ENCODE assay signal across 22 cellular contexts in genomic region chr1:20685739-20686138, GRCh38. TPM values are rescaled to one million over a fixed set of nuclear protein-coding genes. Genes with fewer than 3 reads are reported as not detected.
DNase-seq lines count a peak whose midpoint lies in the region; ATAC-seq and TF ChIP-seq lines count a peak whose summit lies in the region.
"Had no signal": no experiment of that assay in that cellular context is flagged by ENCODE, and none has a peak within 500 bp of the region (broad histone marks: within the 10 kb centered on the region; RNA-seq: fewer than 3 reads in every experiment).

No MANE protein-coding gene starts in this region.

- H3K9me3 ChIP-seq in heart right ventricle = no peaks in the 10 kb centered on the region
- no peaks in the 10 kb centered on the region for H3K9me3 ChIP-seq in left lung
- H3K9me3 ChIP-seq in sigmoid colon = no peaks in the 10 kb centered on the region
- H3K9me3 ChIP-seq: A549, SK-N-SH had no signal

- H3K27me3 ChIP-seq in heart right ventricle (no peaks in the 10 kb centered on the region), left lung (no peaks in the 10 kb centered on the region), sigmoid colon (no peaks in the 10 kb centered on the region)

- no peak for TF ChIP-seq CTCF in heart right ventricle (IDR thresholded peaks at IDR 0.05)
- TF ChIP-seq CTCF in left lung (IDR thresholded peaks at IDR 0.05) = no peak
- TF ChIP-seq CTCF in sigmoid colon (IDR thresholded peaks at IDR 0.05) = no peak

- peaks cover 0 to 7% (median 0%) of the 10 kb centered on the region in 9 donors for H3K36me3 ChIP-seq in heart right ventricle
- H3K36me3 ChIP-seq in left lung = no peaks in the 10 kb centered on the region
- H3K36me3 ChIP-seq in sigmoid colon = no peaks in the 10 kb centered on the region

- H3K4me3 Mint-ChIP-seq in natural killer cell treated with Interleukin-12 subunit alpha and Interleukin-12 subunit beta and Interleukin-15 and Interleukin-18, amount 100 ng/mL, for 72 hours = no peak overlapping the region
- H3K4me3 Mint-ChIP-seq in T-helper 2 cell treated with Interferon-gamma antibody and Interleukin-4, amounts not matched to agents 5 μg/mL and 100 μg/mL, for 36 hours = no peak overlapping the region
- no peak overlapping the region for H3K4me3 Mint-ChIP-seq in activated naive CD4-positive, alpha-beta T cell treated with anti-CD3 and anti-CD28 coated beads for 36 hours
- H3K4me3 Mint-ChIP-seq: central memory CD8-positive, alpha-beta T cell had no signal

- no peaks in the 10 kb centered on the region for H3K36me3 Mint-ChIP-seq in natural killer cell treated with Interleukin-12 subunit alpha and Interleukin-12 subunit beta and Interleukin-15 and Interleukin-18, amount 100 ng/mL, for 72 hours
- H3K36me3 Mint-ChIP-seq in T-helper 2 cell treated with Interferon-gamma antibody and Interleukin-4, amounts not matched to agents 5 μg/mL and 100 μg/mL, for 36 hours (ENCODE audit: low read depth) = no peaks in the 10 kb centered on the region
- H3K36me3 Mint-ChIP-seq in activated naive CD4-positive, alpha-beta T cell treated with anti-CD3 and anti-CD28 coated beads for 36 hours (ENCODE audit: low read depth) = no peaks in the 10 kb centered on the region

- H3K9me3 Mint-ChIP-seq in natural killer cell treated with Interleukin-12 subunit alpha and Interleukin-12 subunit beta and Interleukin-15 and Interleukin-18, amount 100 ng/mL, for 72 hours = no peaks in the 10 kb centered on the region
- no peaks in the 10 kb centered on the region for H3K9me3 Mint-ChIP-seq in T-helper 2 cell treated with Interferon-gamma antibody and Interleukin-4, amounts not matched to agents 5 μg/mL and 100 μg/mL, for 36 hours
- no peaks in the 10 kb centered on the region for H3K9me3 Mint-ChIP-seq in activated naive CD4-positive, alpha-beta T cell treated with anti-CD3 and anti-CD28 coated beads for 36 hours
- H3K9me3 Mint-ChIP-seq: central memory CD8-positive, alpha-beta T cell had no signal

- DNase-seq in heart right ventricle = no peak
- DNase-seq in left cardiac atrium = no peak
- no peak for DNase-seq in left lung
- DNase-seq in sigmoid colon = no peak
- DNase-seq in natural killer cell treated with Interleukin-12 subunit alpha and Interleukin-12 subunit beta and Interleukin-15 and Interleukin-18, amount 100 ng/mL, for 72 hours (ENCODE audit: low spot score) = no peak
- no peak for DNase-seq in T-helper 2 cell treated with Interferon-gamma antibody and Interleukin-4, amounts not matched to agents 5 μg/mL and 100 μg/mL, for 36 hours (ENCODE audit: low spot score)
- no peak for DNase-seq in activated naive CD4-positive, alpha-beta T cell treated with anti-CD3 and anti-CD28 coated beads for 36 hours
- DNase-seq: activated effector memory CD4-positive, alpha-beta T cell treated with Interleukin-2 at 50 U/mL for 16 hours; amniotic stem cell; DMS79 treated with DMSO at 0.1 percent for 48 hours; effector memory CD4-positive, alpha-beta T cell; NCI-H1417; NCI-H69; SK-N-SH; stimulated activated CD4-positive, alpha-beta T cell treated with anti-CD3 and anti-CD28 coated beads, Interleukin-2, amount 100 ng/mL, for 48 hours; T1000 had no signal

- H3K27ac ChIP-seq in heart right ventricle (peak overlapping the region; percentile 73 to 96 (median 92)), left lung (peak overlapping the region; percentile 75 to 80), sigmoid colon (peak overlapping the region in 3 of 4 donors; percentile 23 to 64 (median 28))
- H3K27ac ChIP-seq: A549, C4-2B had no signal

- H3K27me3 Mint-ChIP-seq in natural killer cell treated with Interleukin-12 subunit alpha and Interleukin-12 subunit beta and Interleukin-15 and Interleukin-18, amount 100 ng/mL, for 72 hours = peaks cover 2 to 10% of the 10 kb centered on the region in 2 donors
- H3K27me3 Mint-ChIP-seq in T-helper 2 cell treated with Interferon-gamma antibody and Interleukin-4, amounts not matched to agents 5 μg/mL and 100 μg/mL, for 36 hours (ENCODE audit: low read depth) = peaks cover 29% of the 10 kb centered on the region
- H3K27me3 Mint-ChIP-seq in activated naive CD4-positive, alpha-beta T cell treated with anti-CD3 and anti-CD28 coated beads for 36 hours (ENCODE audit: low read depth) = no peaks in the 10 kb centered on the region

- no peak for TF ChIP-seq EP300 in sigmoid colon (IDR thresholded peaks at IDR 0.05)

- peak in 6 of 8 donors; percentile 12 to 36 (median 18) for ATAC-seq in heart right ventricle
- no peak for ATAC-seq in left cardiac atrium
- ATAC-seq in left lung = no peak
- ATAC-seq in natural killer cell treated with Interleukin-12 subunit alpha and Interleukin-12 subunit beta and Interleukin-15 and Interleukin-18, amount 100 ng/mL, for 72 hours = no peak
- no peak for ATAC-seq in GM19324 (IDR thresholded peaks at IDR 0.05; ENCODE audit: low FRiP score, unreplicated experiment)
- ATAC-seq: A549 had no signal

- CTCF ChIA-PET in activated naive CD4-positive, alpha-beta T cell treated with anti-CD3 and anti-CD28 coated beads for 36 hours (lab: Charles Lee) = interaction anchor here (1.9 kb wide), 1 partner anchor 11 kb away, joined by 7 read pairs; no protein-coding TSS in a partner anchor

- no peak for TF ChIP-seq POLR2A in sigmoid colon (IDR thresholded peaks at IDR 0.05)

- no peaks in the 10 kb centered on the region for H3K4me1 Mint-ChIP-seq in natural killer cell treated with Interleukin-12 subunit alpha and Interleukin-12 subunit beta and Interleukin-15 and Interleukin-18, amount 100 ng/mL, for 72 hours (ENCODE audit: low read depth in 2 of 2)
- peaks cover 4% of the 10 kb centered on the region for H3K4me1 Mint-ChIP-seq in T-helper 2 cell treated with Interferon-gamma antibody and Interleukin-4, amounts not matched to agents 5 μg/mL and 100 μg/mL, for 36 hours (ENCODE audit: low read depth)
- H3K4me1 Mint-ChIP-seq in activated naive CD4-positive, alpha-beta T cell treated with anti-CD3 and anti-CD28 coated beads for 36 hours (ENCODE audit: low read depth) = no peaks in the 10 kb centered on the region
- H3K4me1 Mint-ChIP-seq: central memory CD8-positive, alpha-beta T cell had no signal

- H3K4me3 ChIP-seq in heart right ventricle = peak overlapping the region in 2 of 10 donors; percentile 59 to 63
- no peak overlapping the region for H3K4me3 ChIP-seq in left lung
- no peak overlapping the region for H3K4me3 ChIP-seq in sigmoid colon
- H3K4me3 ChIP-seq: A549 had no signal

- intact Hi-C loops in heart right ventricle (cut with DNase I) (no loop called here), left cardiac atrium (cut with DNase I) (no loop called here), left lung (cut with DNase I) (no loop called here), sigmoid colon (cut with DNase I) (no loop called here)
- intact Hi-C loops in activated naive CD4-positive, alpha-beta T cell treated with anti-CD3 and anti-CD28 coated beads for 36 hours (cut with micrococcal nuclease) = no loop called here

- H3K4me1 ChIP-seq in heart right ventricle (peaks cover 0 to 50% (median 30%) of the 10 kb centered on the region in 9 donors), left lung (peaks cover 0 to 6% of the 10 kb centered on the region in 2 donors), sigmoid colon (no peaks in the 10 kb centered on the region)
- H3K4me1 ChIP-seq: A549 had no signal

- no peak overlapping the region for H3K27ac Mint-ChIP-seq in natural killer cell treated with Interleukin-12 subunit alpha and Interleukin-12 subunit beta and Interleukin-15 and Interleukin-18, amount 100 ng/mL, for 72 hours
- no peak overlapping the region for H3K27ac Mint-ChIP-seq in T-helper 2 cell treated with Interferon-gamma antibody and Interleukin-4, amounts not matched to agents 5 μg/mL and 100 μg/mL, for 36 hours
- H3K27ac Mint-ChIP-seq in activated naive CD4-positive, alpha-beta T cell treated with anti-CD3 and anti-CD28 coated beads for 36 hours = no peak overlapping the region

- 56 to 74% methylated on average over 12 of the region's 12 CpGs for WGBS in heart right ventricle, 2 donors
- WGBS in sigmoid colon, 2 donors = 80 to 87% methylated on average over 12 of the region's 12 CpGs

RNA-seq across cellular contexts. Expression of gene DDOST, which starts 24.6 kb away (rescaled TPM):
- total RNA-seq in heart right ventricle (100 to 1,000 TPM; 104 to 178 (median 124) TPM), left cardiac atrium (100 to 1,000 TPM; 143 to 145 TPM), left lung (100 to 1,000 TPM; 211 to 246 TPM), sigmoid colon (10 to 100 TPM; 87.8 to 98.9 (median 91.1) TPM)
- polyA plus RNA-seq in heart right ventricle (100 to 1,000 TPM in 1 of 2 donors, 10 to 100 TPM in 1; 98.8 to 222 TPM), sigmoid colon (100 to 1,000 TPM in 1 of 3 donors, 10 to 100 TPM in 2; 61.3 to 243 (median 77.0) TPM)
- total RNA-seq in natural killer cell treated with Interleukin-12 subunit alpha and Interleukin-12 subunit beta and Interleukin-15 and Interleukin-18, amount 100 ng/mL, for 72 hours = 100 to 1,000 TPM; 176 to 227 TPM
- total RNA-seq in activated naive CD4-positive, alpha-beta T cell treated with anti-CD3 and anti-CD28 coated beads for 36 hours = 100 to 1,000 TPM; 167 to 169 TPM

RNA-seq across cellular contexts. Expression of gene KIF17, which starts 32.1 kb away (rescaled TPM):
- total RNA-seq in heart right ventricle = 1 to 10 TPM; 2.7 to 7.0 (median 5.0) TPM
- 1 to 10 TPM; 4.6 to 7.5 TPM for polyA plus RNA-seq in heart right ventricle
- 1 to 10 TPM; 3.2 to 4.0 TPM for total RNA-seq in left cardiac atrium
- 1 to 10 TPM; 4.1 to 4.5 TPM for total RNA-seq in left lung
- total RNA-seq in sigmoid colon = 1 to 10 TPM in 3 of 4 donors, under 1 TPM in 1; 0.54 to 2.2 (median 1.5) TPM
- polyA plus RNA-seq in sigmoid colon = 1 to 10 TPM in 2 of 3 donors, under 1 TPM in 1; 0.69 to 2.4 (median 1.3) TPM
- total RNA-seq in natural killer cell treated with Interleukin-12 subunit alpha and Interleukin-12 subunit beta and Interleukin-15 and Interleukin-18, amount 100 ng/mL, for 72 hours = not detected
- not detected for total RNA-seq in activated naive CD4-positive, alpha-beta T cell treated with anti-CD3 and anti-CD28 coated beads for 36 hours

RNA-seq across cellular contexts. Expression of gene SH2D5, which starts 46.8 kb away (rescaled TPM):
- under 1 TPM in 3 of 10 donors, not detected in 7; 0.15 to 0.21 (median 0.20) TPM for total RNA-seq in heart right ventricle
- polyA plus RNA-seq in heart right ventricle = 1 to 10 TPM in 1 of 2 donors, not detected in 1; 6.4 TPM
- total RNA-seq in left cardiac atrium = under 1 TPM; 0.18 to 0.44 TPM
- total RNA-seq in left lung = 1 to 10 TPM in 1 of 2 donors, under 1 TPM in 1; 0.12 to 1.8 TPM
- under 1 TPM in 3 of 4 donors, not detected in 1; 0.14 to 0.55 (median 0.36) TPM for total RNA-seq in sigmoid colon
- under 1 TPM in 2 of 3 donors, not detected in 1; under 0.01 to 0.09 TPM for polyA plus RNA-seq in sigmoid colon
- total RNA-seq in natural killer cell treated with Interleukin-12 subunit alpha and Interleukin-12 subunit beta and Interleukin-15 and Interleukin-18, amount 100 ng/mL, for 72 hours = under 1 TPM; 0.14 to 0.19 TPM
- under 1 TPM; 0.15 to 0.29 TPM for total RNA-seq in activated naive CD4-positive, alpha-beta T cell treated with anti-CD3 and anti-CD28 coated beads for 36 hours
- total RNA-seq: mononuclear cell, subcutaneous adipose tissue had no signal

RNA-seq across cellular contexts. Expression of gene PINK1, which starts 52.5 kb away (rescaled TPM):
- 100 to 1,000 TPM; 180 to 315 (median 244) TPM for total RNA-seq in heart right ventricle
- polyA plus RNA-seq in heart right ventricle = 100 to 1,000 TPM; 204 to 211 TPM
- total RNA-seq in left cardiac atrium = 100 to 1,000 TPM; 126 to 149 TPM
- 10 to 100 TPM; 39.1 to 56.3 TPM for total RNA-seq in left lung
- total RNA-seq in sigmoid colon = 100 to 1,000 TPM; 137 to 179 (median 161) TPM
- 100 to 1,000 TPM in 2 of 3 donors, 10 to 100 TPM in 1; 60.1 to 149 (median 144) TPM for polyA plus RNA-seq in sigmoid colon
- total RNA-seq in natural killer cell treated with Interleukin-12 subunit alpha and Interleukin-12 subunit beta and Interleukin-15 and Interleukin-18, amount 100 ng/mL, for 72 hours = 1 to 10 TPM; 3.8 to 4.7 TPM
- 1 to 10 TPM; 1.4 to 1.5 TPM for total RNA-seq in activated naive CD4-positive, alpha-beta T cell treated with anti-CD3 and anti-CD28 coated beads for 36 hours

Comparison
In these comparisons a context has a peak if more than half of its experiments do, and no peak if none do; other contexts are left out.
1. ATAC-seq: peak in heart right ventricle (6 of 8); none in left cardiac atrium (0 of 2), left lung (single experiment), natural killer cell treated with Interleukin-12 subunit alpha and Interleukin-12 subunit beta and Interleukin-15 and Interleukin-18, amount 100 ng/mL, for 72 hours (0 of 2) and GM19324 (single experiment).
2. H3K27ac ChIP-seq: peak in every context shown above with its lines; median percentile 92 in heart right ventricle; 78 in left lung; 28 in sigmoid colon.